Comparison of ENCODE assay signal across 1 cellular context in the genomic region with DNA sequence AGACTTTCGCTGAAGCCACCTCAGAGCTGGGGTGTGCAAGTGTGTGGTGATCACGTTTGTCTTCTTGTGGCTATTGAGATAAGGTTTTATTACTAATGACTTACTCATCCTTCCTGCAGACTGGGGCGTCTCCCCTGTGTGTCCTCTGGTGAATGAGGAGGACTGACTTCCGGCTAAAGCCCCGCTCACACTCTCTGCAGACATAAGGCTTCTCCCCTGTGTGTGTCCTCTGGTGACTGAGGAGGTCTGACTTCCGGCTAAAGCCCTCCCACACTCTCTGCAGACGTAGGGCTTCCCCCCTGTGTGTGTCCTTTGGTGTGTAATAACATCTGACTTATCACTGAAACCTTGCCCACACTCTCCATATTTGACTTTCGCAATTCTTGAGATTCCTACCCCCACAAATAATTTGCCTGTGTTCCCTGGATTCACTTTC.
TF ChIP-seq lines count a peak whose summit lies in the region.

No MANE protein-coding gene starts in this region.

TF ChIP-seq in SK-N-SH, 30 proteins besides CTCF, POLR2A, EP300 and RAD21 (continued from another document):
- TF ChIP-seq, protein P1, sequence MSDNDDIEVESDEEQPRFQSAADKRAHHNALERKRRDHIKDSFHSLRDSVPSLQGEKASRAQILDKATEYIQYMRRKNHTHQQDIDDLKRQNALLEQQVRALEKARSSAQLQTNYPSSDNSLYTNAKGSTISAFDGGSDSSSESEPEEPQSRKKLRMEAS (IDR thresholded peaks at IDR 0.05; ENCODE audit: low read depth) = no peak
- no peak for TF ChIP-seq FOXM1 (IDR thresholded peaks at IDR 0.05; ENCODE audit: low read depth)
- no peak for TF ChIP-seq RXRA (IDR thresholded peaks at IDR 0.05; ENCODE audit: borderline replicate concordance, low read depth)
- no peak for TF ChIP-seq FOXJ3 (CRISPR knock-in tag; IDR thresholded peaks at IDR 0.05)
- no peak for TF ChIP-seq EZH2phosphoT487 (IDR thresholded peaks at IDR 0.05; ENCODE audit: borderline replicate concordance, low read depth)
- TF ChIP-seq FOSL2 (IDR thresholded peaks at IDR 0.05; ENCODE audit: borderline replicate concordance, low read depth) = no peak
- TF ChIP-seq, protein P2, sequence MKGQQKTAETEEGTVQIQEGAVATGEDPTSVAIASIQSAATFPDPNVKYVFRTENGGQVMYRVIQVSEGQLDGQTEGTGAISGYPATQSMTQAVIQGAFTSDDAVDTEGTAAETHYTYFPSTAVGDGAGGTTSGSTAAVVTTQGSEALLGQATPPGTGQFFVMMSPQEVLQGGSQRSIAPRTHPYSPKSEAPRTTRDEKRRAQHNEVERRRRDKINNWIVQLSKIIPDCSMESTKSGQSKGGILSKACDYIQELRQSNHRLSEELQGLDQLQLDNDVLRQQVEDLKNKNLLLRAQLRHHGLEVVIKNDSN (IDR thresholded peaks at IDR 0.05; ENCODE audit: borderline replicate concordance, low read depth) = no peak
- TF ChIP-seq GATA2 (CRISPR knock-in tag; IDR thresholded peaks at IDR 0.05) = no peak
- TF ChIP-seq NFIC (IDR thresholded peaks at IDR 0.05; ENCODE audit: borderline replicate concordance) = no peak
TF ChIP-seq in SK-N-SH: peak in this region for 0.
